ENCODE assay signal across 8 cellular contexts in genomic region chr13:41061075-41061913, GRCh38. TPM values are rescaled to one million over a fixed set of nuclear protein-coding genes. Genes with fewer than 3 reads are reported as not detected.
DNase-seq lines count a peak whose midpoint lies in the region; ATAC-seq, FAIRE-seq and TF ChIP-seq lines count a peak whose summit lies in the region.

Gene WBP4 (plus strand): TSS chr13:41061509. CDS start chr13:41061674, 165 bp downstream.

- no peaks in the 10 kb centered on the region for H3K9me3 ChIP-seq in upper lobe of left lung

- peak in 2 of 6 experiments; percentile 10 to 19 for TF ChIP-seq CTCF in upper lobe of left lung (IDR thresholded peaks at IDR 0.05)

- intact Hi-C loops in left cardiac atrium (cut with DNase I): no loop called here
- intact Hi-C loops in posterior vena cava (cut with DNase I): no loop called here

- FAIRE-seq in GM12891 (lab: Jason Lieb, UNC): peak; percentile 96

- no peaks in the 10 kb centered on the region for H3K27me3 ChIP-seq in upper lobe of left lung

- peak; percentile 61 for ATAC-seq in HG02763 (IDR thresholded peaks at IDR 0.05; ENCODE audit: unreplicated experiment)
- peak; percentile 83 to 85 for ATAC-seq in left cardiac atrium
- peak; percentile 88 to 96 for ATAC-seq in upper lobe of left lung (ENCODE audit: low FRiP score in 2 of 2)

- DNase-seq in GM12891 (ENCODE audit: insufficient read length, low spot score): peak; percentile 75
- DNase-seq in NCI-H1417 treated with DMSO at 0.1 percent for 48 hours (lab: John Stamatoyannopoulos, UW): peak; percentile 31
- peak; percentile 77 for DNase-seq in T follicular helper cell (ENCODE audit: low read depth)
- peak; percentile 94 for DNase-seq in left cardiac atrium
- peak; percentile 98 for DNase-seq in posterior vena cava (ENCODE audit: low spot score)
- DNase-seq in upper lobe of left lung: peak; percentile 95

- TF ChIP-seq POLR2A in GM12891 (IDR thresholded peaks at IDR 0.05; ENCODE audit: low read depth, low read length): peak; percentile 82
- peak in 3 of 4 donors; percentile 71 to 84 (median 71) for TF ChIP-seq POLR2A in upper lobe of left lung (IDR thresholded peaks at IDR 0.05)

- H3K4me3 ChIP-seq in upper lobe of left lung: peak within 1 kb of the TSS; percentile 65 to 91 (median 75)

- H3K36me3 ChIP-seq in upper lobe of left lung: peaks cover 0 to 9% (median 0%) of the 10 kb centered on the region in 4 donors

- TF ChIP-seq EP300 in upper lobe of left lung (IDR thresholded peaks at IDR 0.05): peak in 2 of 4 donors; percentile 33 to 34

- peaks cover 44 to 54% (median 48%) of the 10 kb centered on the region in 4 donors for H3K4me1 ChIP-seq in upper lobe of left lung

- H3K27ac ChIP-seq in adipose tissue (ENCODE audit: low read depth, low read length) (peak within 1 kb of the TSS; percentile 53), upper lobe of left lung (peak within 1 kb of the TSS; percentile 89 to 99 (median 96))

- 0 to 1% (median 0%) methylated on average over 67 to 71 of the region's 71 CpGs for WGBS in adipose tissue, 3 donors
- 1% methylated on average over 31 to 65 of the region's 71 CpGs for WGBS in upper lobe of left lung, 2 donors

TF ChIP-seq in GM12891, 5 proteins besides CTCF, POLR2A, EP300 and RAD21:
- TF ChIP-seq POLR2AphosphoS5 (IDR thresholded peaks at IDR 0.05; ENCODE audit: low read depth, low read length) (peak; percentile 77; the same call in 1 of the 2 replicates), POU2F2 (IDR thresholded peaks at IDR 0.05; ENCODE audit: low read depth, low read length) (no peak; the same call in 1 of the 2 replicates)

RNA-seq across cellular contexts. Expression of gene WBP4, which starts in this region (rescaled TPM):
- polyA plus RNA-seq in GM12891 (2012; ENCODE audit: low read depth, missing spikeins): 12.1 TPM
- 10 to 100 TPM in 2 of 3 donors, 1 to 10 TPM in 1; 3.8 to 11.1 (median 10.8) TPM for polyA plus RNA-seq in adipose tissue
- 10 to 100 TPM; 14.3 to 15.8 TPM for total RNA-seq in left cardiac atrium
- 10 to 100 TPM; 12.6 to 12.9 TPM for total RNA-seq in posterior vena cava
- 10 to 100 TPM in 2 of 6 donors, 1 to 10 TPM in 4; 7.0 to 18.3 (median 8.9) TPM for total RNA-seq in upper lobe of left lung

Comparison
In these comparisons a context has a peak if more than half of its experiments do, and no peak if none do; other contexts are left out.
1. Peak in every context shown above with its lines: DNase-seq, ATAC-seq, H3K4me3 ChIP-seq and H3K27ac ChIP-seq.
2. DNase-seq: peak in every context shown above with its lines; median percentile 98 in posterior vena cava; 95 in upper lobe of left lung; 94 in left cardiac atrium; 77 in T follicular helper cell; 75 in GM12891; 31 in NCI-H1417 treated with DMSO at 0.1 percent for 48 hours.